ENCODE assay signal across 8 cellular contexts in the genomic region with DNA sequence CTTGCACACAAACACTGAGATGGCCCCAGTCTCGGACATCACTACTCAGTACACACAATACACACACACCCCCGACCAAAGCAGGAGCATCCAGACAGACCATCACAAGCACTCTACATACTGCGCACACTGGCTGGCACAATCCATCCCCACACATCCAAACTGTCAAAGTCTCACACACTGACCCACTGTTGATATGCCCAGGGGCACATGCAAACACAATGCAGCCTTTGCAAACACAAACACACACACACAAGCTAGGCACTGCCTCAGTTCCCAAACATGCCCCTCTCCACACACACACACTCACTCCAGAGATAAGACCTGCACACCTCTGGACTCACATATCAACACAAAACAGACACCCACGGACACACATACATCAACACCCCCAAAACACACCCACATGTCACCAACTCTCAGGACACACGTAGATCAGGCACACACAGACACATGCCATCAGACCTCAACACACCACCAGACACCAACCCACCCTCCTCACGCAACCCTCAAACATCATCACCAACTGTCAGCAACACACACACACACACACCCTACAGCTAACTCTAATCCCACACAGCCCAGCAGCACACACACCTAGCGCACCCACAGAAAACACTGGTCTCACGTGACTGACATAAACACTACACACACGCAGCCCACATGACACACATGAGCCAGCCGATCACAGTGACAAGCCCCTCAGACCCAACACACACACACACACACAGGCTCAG. TPM values are rescaled to one million over a fixed set of nuclear protein-coding genes. Genes with fewer than 3 reads are reported as not detected.
DNase-seq lines count a peak whose midpoint lies in the region; ATAC-seq, FAIRE-seq and TF ChIP-seq lines count a peak whose summit lies in the region.

No MANE protein-coding gene starts in this region.

- ATAC-seq in left lung = no peak
- no peak for ATAC-seq in WTC11
- ATAC-seq in GM19452 (IDR thresholded peaks at IDR 0.05; ENCODE audit: unreplicated experiment) = no peak

- in situ Hi-C loops in Caki2 (cut with HindIII; ENCODE audit: low pct_unique_long_range_greater_than_20kb, low sequenced_read_pairs) = no loop called here
- in situ Hi-C loops in astrocyte of the cerebellum (cut with HindIII; ENCODE audit: low sequenced_read_pairs) = no loop called here

- no peak overlapping the region for H2AFZ ChIP-seq in KMS-11 (ENCODE audit: low read depth)

- H3K4me1 ChIP-seq in KMS-11 (ENCODE audit: low read depth, poor library complexity, severe bottlenecking) = peaks cover 54% of the 10 kb centered on the region
- H3K4me1 ChIP-seq in left lung = peaks cover 14 to 76% of the 10 kb centered on the region in 2 donors

- peak overlapping the region; percentile 64 for H3K4me2 ChIP-seq in KMS-11

- no peaks in the 10 kb centered on the region for H3K79me2 ChIP-seq in KMS-11 (ENCODE audit: insufficient read depth, low read depth)

- H3K27ac Mint-ChIP-seq in WTC11 = no peak overlapping the region
- H3K27ac Mint-ChIP-seq in mesothelial cell of epicardium = no peak overlapping the region

- H3K4me1 Mint-ChIP-seq in WTC11 (peaks cover 27% of the 10 kb centered on the region), mesothelial cell of epicardium (peaks cover 32% of the 10 kb centered on the region)

- H4K20me1 ChIP-seq in KMS-11 (ENCODE audit: insufficient read depth) = no peaks in the 10 kb centered on the region

- intact Hi-C loops in left lung (cut with DNase I) = no loop called here

- no peak overlapping the region for H3K27ac ChIP-seq in KMS-11
- H3K27ac ChIP-seq in left lung = peak overlapping the region; percentile 98 to 99

- H3K9me3 Mint-ChIP-seq in WTC11 = no peaks in the 10 kb centered on the region
- no peaks in the 10 kb centered on the region for H3K9me3 Mint-ChIP-seq in mesothelial cell of epicardium

- H3K27me3 ChIP-seq in KMS-11 (ENCODE audit: insufficient read depth, low read depth) = peaks cover 6% of the 10 kb centered on the region; the same call in 1 of the 2 replicates
- peaks cover 0 to 8% of the 10 kb centered on the region in 2 donors for H3K27me3 ChIP-seq in left lung

- peak; percentile 53 for DNase-seq in Caki2 (ENCODE audit: low read depth)
- DNase-seq in astrocyte of the cerebellum (ENCODE audit: low read depth) = no peak
- DNase-seq in left lung = peak in 1 of 2 donors; percentile 45
- DNase-seq in urothelium cell line (ENCODE audit: low spot score) = no peak
- no peak for DNase-seq in WTC11 (ENCODE audit: low spot score)
- DNase-seq in mesothelial cell of epicardium (ENCODE audit: low spot score in 2 of 2, unreplicated experiment in 2 of 2) = no peak

- H3K9ac ChIP-seq in KMS-11 = no peak overlapping the region

- H3K27me3 Mint-ChIP-seq in WTC11 (ENCODE audit: low read depth) = no peaks in the 10 kb centered on the region; the same call in 1 of the 2 replicates
- no peaks in the 10 kb centered on the region for H3K27me3 Mint-ChIP-seq in mesothelial cell of epicardium (ENCODE audit: low read depth)

- H3K36me3 ChIP-seq in KMS-11 (ENCODE audit: insufficient read depth) = no peaks in the 10 kb centered on the region
- no peaks in the 10 kb centered on the region for H3K36me3 ChIP-seq in left lung

- FAIRE-seq in urothelium cell line (lab: Jason Lieb, UNC) = peak; percentile 30

- H3K36me3 Mint-ChIP-seq in WTC11 (peaks cover 5% of the 10 kb centered on the region), mesothelial cell of epicardium (no peaks in the 10 kb centered on the region)

- H3K9me3 ChIP-seq in left lung = no peaks in the 10 kb centered on the region

- POLR2A ChIA-PET in WTC11 (lab: Charles Lee) = interaction anchor here (0.6 to 1.1 kb wide), 3 partner anchors 12 to 17 kb away, joined by 3 to 6 read pairs (median 3); no protein-coding TSS in a partner anchor

- CTCF ChIA-PET in WTC11 (lab: Charles Lee) = interaction anchor here (7.4 to 9.0 kb wide), 2 partner anchors 16 to 18 kb away, joined by 79 to 136 read pairs; no protein-coding TSS in a partner anchor

- H3K4me3 Mint-ChIP-seq in WTC11 (no peak overlapping the region), mesothelial cell of epicardium (no peak overlapping the region)

- TF ChIP-seq CTCF in KMS-11 (conservative IDR thresholded peaks at IDR 0.05; ENCODE audit: low read depth, low read length) (no peak), astrocyte of the cerebellum (IDR thresholded peaks at IDR 0.05; ENCODE audit: low read depth, low read length, missing control alignments) (no peak), left lung (IDR thresholded peaks at IDR 0.05) (no peak), WTC11 (IDR thresholded peaks at IDR 0.05) (no peak), mesothelial cell of epicardium (IDR thresholded peaks at IDR 0.05; ENCODE audit: unreplicated experiment) (no peak)

- H3K4me3 ChIP-seq in KMS-11 (IDR thresholded peaks at IDR 0.05; ENCODE audit: insufficient read depth, low read depth, low read length) = no peak overlapping the region
- peak overlapping the region; percentile 87 for H3K4me3 ChIP-seq in astrocyte of the cerebellum (ENCODE audit: low read depth, low read length)
- peak overlapping the region; percentile 87 to 98 for H3K4me3 ChIP-seq in left lung

TF ChIP-seq in WTC11, 78 proteins besides CTCF, POLR2A, EP300 and RAD21 (continues in another document):
- TF ChIP-seq ATF1 (CRISPR knock-in tag; IDR thresholded peaks at IDR 0.05) (no peak), SMAD4 (CRISPR knock-in tag; IDR thresholded peaks at IDR 0.05) (no peak), ZNF671 (CRISPR knock-in tag; IDR thresholded peaks at IDR 0.05) (no peak), NR3C1 (CRISPR knock-in tag; conservative IDR thresholded peaks at IDR 0.05; ENCODE audit: low read depth) (no peak), TCF7 (CRISPR knock-in tag; IDR thresholded peaks at IDR 0.05; ENCODE audit: low read depth) (no peak), MXD4 (CRISPR knock-in tag; IDR thresholded peaks at IDR 0.05; ENCODE audit: borderline replicate concordance) (no peak), STAT6 (CRISPR knock-in tag; conservative IDR thresholded peaks at IDR 0.05; ENCODE audit: low read depth) (no peak), ZMAT4 (CRISPR knock-in tag; IDR thresholded peaks at IDR 0.05) (no peak), OVOL2 (CRISPR knock-in tag; IDR thresholded peaks at IDR 0.05; ENCODE audit: borderline replicate concordance) (no peak)
- TF ChIP-seq, protein P1, sequence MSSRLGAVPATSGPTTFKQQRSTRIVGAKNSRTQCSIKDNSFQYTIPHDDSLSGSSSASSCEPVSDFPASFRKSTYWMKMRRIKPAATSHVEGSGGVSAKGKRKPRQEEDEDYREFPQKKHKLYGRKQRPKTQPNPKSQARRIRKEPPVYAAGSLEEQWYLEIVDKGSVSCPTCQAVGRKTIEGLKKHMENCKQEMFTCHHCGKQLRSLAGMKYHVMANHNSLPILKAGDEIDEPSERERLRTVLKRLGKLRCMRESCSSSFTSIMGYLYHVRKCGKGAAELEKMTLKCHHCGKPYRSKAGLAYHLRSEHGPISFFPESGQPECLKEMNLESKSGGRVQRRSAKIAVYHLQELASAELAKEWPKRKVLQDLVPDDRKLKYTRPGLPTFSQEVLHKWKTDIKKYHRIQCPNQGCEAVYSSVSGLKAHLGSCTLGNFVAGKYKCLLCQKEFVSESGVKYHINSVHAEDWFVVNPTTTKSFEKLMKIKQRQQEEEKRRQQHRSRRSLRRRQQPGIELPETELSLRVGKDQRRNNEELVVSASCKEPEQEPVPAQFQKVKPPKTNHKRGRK (CRISPR knock-in tag; IDR thresholded peaks at IDR 0.05; ENCODE audit: borderline replicate concordance) = no peak

RNA-seq across cellular contexts. Expression of gene BBC3, which starts 1.9 kb away (rescaled TPM):
- 40.8 and 41.7 TPM in 2 replicates for total RNA-seq in Caki2 (2014; rRNA removed; shearing (Covaris generic); ENCODE audit: low replicate concordance)
- total RNA-seq in left lung (10 to 100 TPM in 1 of 2 donors, 1 to 10 TPM in 1; 8.7 to 13.8 TPM), WTC11 (2021) (29.4 to 49.5 TPM (median 32.2 TPM) in 3 replicates), mesothelial cell of epicardium (19.1 to 19.6 TPM (median 19.5 TPM) in 3 replicates)

RNA-seq across cellular contexts. Expression of gene CCDC9, which starts 27.2 kb away (rescaled TPM):
- total RNA-seq in Caki2 (2014; rRNA removed; shearing (Covaris generic); ENCODE audit: low replicate concordance) = 26.4 and 28.8 TPM in 2 replicates
- 10 to 100 TPM; 28.2 to 28.9 TPM for total RNA-seq in left lung
- total RNA-seq in WTC11 (2021) = 30.4 to 37.7 TPM (median 33.0 TPM) in 3 replicates
- 45.6 to 49.2 TPM (median 46.8 TPM) in 3 replicates for total RNA-seq in mesothelial cell of epicardium

RNA-seq across cellular contexts. Expression of gene INAFM1, which starts 45.6 kb away (rescaled TPM):
- total RNA-seq in Caki2 (2014; rRNA removed; shearing (Covaris generic); ENCODE audit: low replicate concordance) = 2.4 and 5.0 TPM in 2 replicates
- 10 to 100 TPM; 22.1 to 22.2 TPM for total RNA-seq in left lung
- 7.0 to 8.1 TPM (median 7.3 TPM) in 3 replicates for total RNA-seq in WTC11 (2021)
- total RNA-seq in mesothelial cell of epicardium = 24.4 to 25.1 TPM (median 24.6 TPM) in 3 replicates
